25 cellular contexts compared by ENCODE assay signal in genomic region chr14:33906968-33907367, GRCh38. TPM values are rescaled to one million over a fixed set of nuclear protein-coding genes. Genes with fewer than 3 reads are reported as not detected.
"Had no signal": no experiment of that assay in that cellular context is flagged by ENCODE, and none has a peak within 500 bp of the region (broad histone marks: within the 10 kb centered on the region; RNA-seq: fewer than 3 reads in every experiment).

No MANE protein-coding gene starts in this region.

- H2AFZ ChIP-seq: hepatocyte had no signal

- H3K27me3 Mint-ChIP-seq: effector memory CD8-positive, alpha-beta T cell had no signal

- H3K79me2 ChIP-seq: hepatocyte had no signal

- H3K27ac Mint-ChIP-seq: dendritic cell treated with granulocyte-macrophage colony-stimulating factor and Interleukin-4, amounts not matched to agents 40 ng/mL and 50 ng/mL, for 4 days; effector memory CD8-positive, alpha-beta T cell; endodermal cell; immature natural killer cell; mesothelial cell of epicardium; naive B cell had no signal

- H3K36me3 ChIP-seq: colonic mucosa, esophagus muscularis mucosa, gastroesophageal sphincter, heart left ventricle, left lung, lower lobe of right lung had no signal

- FAIRE-seq: endometrium, endothelial cell of umbilical vein, frontal cortex had no signal

- H3K27me3 ChIP-seq: colonic mucosa, esophagus muscularis mucosa, gastroesophageal sphincter, heart left ventricle, hepatocyte, left lung had no signal

- H3K27ac ChIP-seq: colonic mucosa, esophagus muscularis mucosa, foreskin keratinocyte, gastroesophageal sphincter, heart left ventricle, hepatocyte, left lung, lower lobe of right lung had no signal

- H3K4me1 Mint-ChIP-seq: endodermal cell, immature natural killer cell, mesothelial cell of epicardium, naive B cell had no signal

- H3K4me2 ChIP-seq: hepatocyte had no signal

- H3K9me3 Mint-ChIP-seq: dendritic cell treated with granulocyte-macrophage colony-stimulating factor and Interleukin-4, amounts not matched to agents 40 ng/mL and 50 ng/mL, for 4 days; endodermal cell had no signal

- H3K4me3 Mint-ChIP-seq: dendritic cell treated with granulocyte-macrophage colony-stimulating factor and Interleukin-4, amounts not matched to agents 40 ng/mL and 50 ng/mL, for 4 days; effector memory CD8-positive, alpha-beta T cell; endodermal cell; immature natural killer cell; mesothelial cell of epicardium; naive B cell had no signal

- H3K36me3 Mint-ChIP-seq: immature natural killer cell, mesothelial cell of epicardium, naive B cell had no signal

- H3K4me1 ChIP-seq: colonic mucosa, esophagus muscularis mucosa, foreskin keratinocyte, gastroesophageal sphincter, heart left ventricle, left lung, lower lobe of right lung had no signal

- DNase-seq: colonic mucosa; cortex of kidney; effector CD8-positive, alpha-beta T cell; effector memory CD8-positive, alpha-beta T cell; endodermal cell; foreskin keratinocyte; heart left ventricle; hypothalamus; immature natural killer cell; islet precursor cell; left cardiac atrium; left lung; left ventricle myocardium superior; lower lobe of right lung; mesenchymal stem cell; mucosa of descending colon; naive B cell had no signal

- H3K9me3 ChIP-seq: colonic mucosa, esophagus muscularis mucosa, gastroesophageal sphincter, heart left ventricle, left lung, lower lobe of right lung, mucosa of descending colon had no signal

- ATAC-seq: effector memory CD8-positive, alpha-beta T cell; foreskin keratinocyte; gastroesophageal sphincter; heart left ventricle; left cardiac atrium; left lung; left ventricle myocardium superior; lower lobe of right lung; mucosa of descending colon had no signal

- H3K4me3 ChIP-seq: colonic mucosa, esophagus muscularis mucosa, gastroesophageal sphincter, heart left ventricle, hepatocyte, left lung, lower lobe of right lung, mucosa of descending colon had no signal

RNA-seq across cellular contexts. Expression of gene EGLN3, which starts 43.9 kb away (rescaled TPM):
- polyA plus RNA-seq: endothelial cell of umbilical vein had no signal
